12 cellular contexts compared by ENCODE assay signal in genomic region chr12:7847964-7848422, GRCh38. TPM values are rescaled to one million over a fixed set of nuclear protein-coding genes. Genes with fewer than 3 reads are reported as not detected.
"Had no signal": no experiment of that assay in that cellular context is flagged by ENCODE, and none has a peak within 500 bp of the region (broad histone marks: within the 10 kb centered on the region; RNA-seq: fewer than 3 reads in every experiment).

No MANE protein-coding gene starts in this region.

RNA-seq across cellular contexts. Expression of gene SLC2A14, which starts 24.7 kb away (rescaled TPM):
- total RNA-seq: ascending aorta; gastrocnemius medialis; kidney epithelial cell; left ventricle myocardium superior; naive thymus-derived CD8-positive, alpha-beta T cell; occipital lobe; renal cortical epithelial cell had no signal
- polyA plus RNA-seq: esophagus, heart right ventricle had no signal

RNA-seq across cellular contexts. Expression of gene NANOG, which starts 58.8 kb away (rescaled TPM):
- total RNA-seq: activated CD8-positive, alpha-beta memory T cell treated with anti-CD3 and anti-CD28 coated beads for 36 hours; activated T-cell treated with anti-CD3 and anti-CD28 coated beads, Interleukin-2, amount 50 U/mL, for 72 hours; ascending aorta; dermis microvascular lymphatic vessel endothelial cell; kidney epithelial cell; left ventricle myocardium superior; naive thymus-derived CD8-positive, alpha-beta T cell; occipital lobe; renal cortical epithelial cell had no signal
- polyA plus RNA-seq: heart right ventricle had no signal
